In the genomic region with DNA sequence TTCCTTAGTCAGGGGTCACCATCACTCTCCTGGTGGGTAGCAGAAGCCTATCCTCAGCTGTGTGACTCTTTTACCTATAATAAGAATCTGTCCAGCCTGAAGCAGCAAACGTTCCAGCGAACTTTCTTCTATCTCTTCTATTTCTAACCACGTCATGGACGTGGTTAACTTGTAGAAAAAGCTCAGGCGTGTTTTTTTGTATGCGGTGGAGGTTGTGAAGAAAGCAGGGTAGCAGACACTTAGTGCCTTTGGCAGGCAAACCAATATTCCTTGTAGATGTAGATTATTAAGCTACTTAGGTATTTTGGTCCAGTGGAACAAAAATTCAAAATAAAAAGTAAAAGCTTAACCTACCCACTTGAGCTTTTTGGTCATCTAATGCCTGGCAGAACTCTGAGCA, we compare ENCODE assay signal across 28 cellular contexts. TPM values are rescaled to one million over a fixed set of nuclear protein-coding genes. Genes with fewer than 3 reads are reported as not detected.
"Had no signal": no experiment of that assay in that cellular context is flagged by ENCODE, and none has a peak within 500 bp of the region (broad histone marks: within the 10 kb centered on the region; RNA-seq: fewer than 3 reads in every experiment).

No MANE protein-coding gene starts in this region.

- H2AFZ ChIP-seq: neural progenitor cell had no signal

- H3K27ac Mint-ChIP-seq: dendritic cell treated with granulocyte-macrophage colony-stimulating factor and Interleukin-4, amounts not matched to agents 40 ng/mL and 50 ng/mL, for 4 days; memory B cell; nephron; neural progenitor cell; stimulated activated naive CD8-positive, alpha-beta T cell treated with anti-CD3 and anti-CD28 coated beads, Interleukin-15, amount 100 ng/mL, for 72 hours had no signal

- H3K4me2 ChIP-seq: neural progenitor cell had no signal

- H3K9ac ChIP-seq: neural progenitor cell had no signal

- H3K4me3 ChIP-seq: colonic mucosa, esophagus squamous epithelium, lung, neural progenitor cell, prostate gland, skin epidermis, spleen, thyroid gland had no signal

- H3K27me3 Mint-ChIP-seq: dendritic cell treated with granulocyte-macrophage colony-stimulating factor and Interleukin-4, amounts not matched to agents 40 ng/mL and 50 ng/mL, for 4 days; memory B cell; stimulated activated naive CD8-positive, alpha-beta T cell treated with anti-CD3 and anti-CD28 coated beads, Interleukin-15, amount 100 ng/mL, for 72 hours had no signal

- H3K9me3 ChIP-seq: colonic mucosa, esophagus squamous epithelium, prostate gland, spleen, thyroid gland had no signal

- DNase-seq: colonic mucosa; effector memory CD4-positive, alpha-beta T cell; erythroblast; esophagus squamous epithelium; foreskin melanocyte; hypothalamus; nucleus accumbens; right cardiac atrium; spleen; stimulated activated CD4-positive, alpha-beta T cell treated with anti-CD3 and anti-CD28 coated beads, Interleukin-4, amount 100 ng/mL, for 4 hours; stimulated activated naive CD4-positive, alpha-beta T cell; stimulated activated naive CD8-positive, alpha-beta T cell treated with anti-CD3 and anti-CD28 coated beads, Interleukin-15, amount 100 ng/mL, for 72 hours; thyroid gland; trophoblast cell had no signal

- H3K4me3 Mint-ChIP-seq: central memory CD8-positive, alpha-beta T cell; dendritic cell treated with granulocyte-macrophage colony-stimulating factor and Interleukin-4, amounts not matched to agents 40 ng/mL and 50 ng/mL, for 4 days; memory B cell; nephron; neural progenitor cell; stimulated activated naive CD8-positive, alpha-beta T cell treated with anti-CD3 and anti-CD28 coated beads, Interleukin-15, amount 100 ng/mL, for 72 hours had no signal

- H3K9me3 Mint-ChIP-seq: central memory CD8-positive, alpha-beta T cell; dendritic cell treated with granulocyte-macrophage colony-stimulating factor and Interleukin-4, amounts not matched to agents 40 ng/mL and 50 ng/mL, for 4 days; memory B cell; nephron; neural progenitor cell; stimulated activated naive CD8-positive, alpha-beta T cell treated with anti-CD3 and anti-CD28 coated beads, Interleukin-15, amount 100 ng/mL, for 72 hours had no signal

- ATAC-seq: left lobe of liver; right cardiac atrium; stimulated activated naive CD8-positive, alpha-beta T cell treated with anti-CD3 and anti-CD28 coated beads, Interleukin-15, amount 100 ng/mL, for 72 hours had no signal

- H3K4me1 ChIP-seq: colonic mucosa, neural progenitor cell, prostate gland, thyroid gland had no signal

- H3K4me1 Mint-ChIP-seq: neural progenitor cell had no signal

- H3K36me3 ChIP-seq: colonic mucosa, esophagus squamous epithelium, neural progenitor cell, prostate gland, spleen, thyroid gland had no signal

- H3K27me3 ChIP-seq: colonic mucosa, esophagus squamous epithelium, neural progenitor cell, spleen, thyroid gland had no signal

- H3K27ac ChIP-seq: colonic mucosa, neural progenitor cell, prostate gland, skin epidermis, spleen, thyroid gland had no signal

RNA-seq across cellular contexts. Expression of a gene that starts 31.8 kb away (rescaled TPM):
- total RNA-seq: chondrocyte, osteocyte, renal cortical epithelial cell, temporal lobe had no signal
- polyA plus RNA-seq: keratinocyte had no signal

RNA-seq across cellular contexts. Expression of a gene that starts 43.5 kb away (rescaled TPM):
- total RNA-seq: chondrocyte, left lobe of liver, osteocyte, renal cortical epithelial cell had no signal
- polyA plus RNA-seq: keratinocyte had no signal
